18 cellular contexts compared by ENCODE assay signal in the genomic region with DNA sequence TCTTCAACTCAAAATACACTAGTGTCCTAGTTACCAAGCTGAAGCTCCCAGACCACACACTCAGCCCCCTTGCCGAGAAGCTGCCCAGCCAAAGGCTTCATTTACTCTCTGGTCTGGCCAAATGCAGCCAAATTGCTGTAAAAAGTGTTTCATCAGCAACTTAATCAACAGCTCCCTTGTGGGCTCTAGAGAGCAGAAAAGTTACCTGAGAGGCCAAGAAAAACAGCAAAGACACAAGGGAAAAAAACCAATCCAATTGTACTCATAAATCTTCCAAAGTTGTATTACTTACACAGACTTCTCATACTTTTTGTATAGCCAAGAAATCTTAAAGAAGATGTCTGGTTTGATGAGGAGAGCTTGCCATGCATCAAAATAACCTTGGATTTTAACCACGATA.
"Had no signal": no experiment of that assay in that cellular context is flagged by ENCODE, and none has a peak within 500 bp of the region (broad histone marks: within the 10 kb centered on the region; RNA-seq: fewer than 3 reads in every experiment).

No MANE protein-coding gene starts in this region.

- H3K9me3 ChIP-seq: body of pancreas, gastrocnemius medialis, sigmoid colon, testis, vagina had no signal

- H3K27me3 ChIP-seq: body of pancreas, gastrocnemius medialis, sigmoid colon, testis, vagina had no signal

- H3K36me3 ChIP-seq: cardiac muscle cell, gastrocnemius medialis, sigmoid colon, vagina had no signal

- DNase-seq: activated CD4-positive, alpha-beta T cell treated with anti-CD3 and anti-CD28 coated beads for 1 hour; activated CD4-positive, alpha-beta T cell treated with anti-CD3 and anti-CD28 coated beads, Interleukin-2, amount 50 U/mL, for 1 hour; activated CD8-positive, alpha-beta T cell treated with anti-CD3 and anti-CD28 coated beads, Interleukin-2, amount 10 ng/mL, durations not matched to agents 7 days and 5 days; activated gamma-delta T cell; body of pancreas; cortex of kidney; gastrocnemius medialis; hippocampal formation; occipital lobe; sigmoid colon; stimulated activated CD4-positive, alpha-beta T cell treated with anti-CD3 and anti-CD28 coated beads, Interleukin-2, amount 100 ng/mL, for 48 hours; stimulated activated CD8-positive, alpha-beta memory T cell treated with anti-CD3 and anti-CD28 coated beads, Interleukin-4, amount 100 ng/mL, for 48 hours; stimulated activated naive B cell treated with anti-CD40 and anti-IgM and Interleukin-4, amounts not matched to agents 10 μg/mL and 1 μg/mL and 100 μg/mL, for 72 hours; T-helper 9 cell; testis; trophoblast cell had no signal

- ATAC-seq: activated CD8-positive, alpha-beta T cell treated with anti-CD3 and anti-CD28 coated beads, Interleukin-2, amount 10 ng/mL, durations not matched to agents 7 days and 5 days; body of pancreas; gastrocnemius medialis; stimulated activated naive B cell treated with anti-CD40 and anti-IgM and Interleukin-4, amounts not matched to agents 10 μg/mL and 1 μg/mL and 100 μg/mL, for 72 hours had no signal

- H3K4me3 ChIP-seq: body of pancreas, cardiac muscle cell, gastrocnemius medialis, sigmoid colon, testis, vagina had no signal

- H3K27ac ChIP-seq: body of pancreas, cardiac muscle cell, gastrocnemius medialis, sigmoid colon, testis, vagina had no signal

- H3K4me1 ChIP-seq: body of pancreas, gastrocnemius medialis, sigmoid colon, testis, vagina had no signal
